In the genomic region with DNA sequence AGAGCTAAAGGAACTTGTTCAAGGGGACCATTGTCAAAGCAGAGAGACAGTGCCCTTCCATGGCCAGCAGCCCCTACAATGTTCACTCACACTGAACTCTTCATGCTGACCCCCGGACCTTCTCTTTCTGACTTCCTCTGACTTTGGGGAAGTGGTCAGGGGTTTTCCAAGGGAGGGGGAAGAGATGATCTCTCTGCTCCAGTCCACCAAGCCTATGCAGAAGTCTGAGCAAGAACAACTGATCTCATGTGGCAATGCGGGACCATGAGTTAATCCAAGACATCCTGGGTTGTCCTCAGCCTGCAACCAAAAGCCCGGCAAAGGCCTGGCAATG, we compare ENCODE assay signal across 8 cellular contexts.
DNase-seq lines count a peak whose midpoint lies in the region; ATAC-seq lines count a peak whose summit lies in the region.

No MANE protein-coding gene starts in this region.

- DNase-seq in MV-4-11 (lab: John Stamatoyannopoulos, UW) (peak; percentile 94), globus pallidus (ENCODE audit: low spot score) (peak; percentile 50), foreskin melanocyte (no peak), hippocampal formation (lab: John Stamatoyannopoulos, UW) (no peak), OCI-M2 (lab: John Stamatoyannopoulos, UW; ENCODE audit: unreplicated experiment) (no peak)

- ATAC-seq in GM18511 (IDR thresholded peaks at IDR 0.05; ENCODE audit: unreplicated experiment) (peak; percentile 24), HG02852 (IDR thresholded peaks at IDR 0.05; ENCODE audit: unreplicated experiment) (no peak)

- H3K27ac ChIP-seq in skin epidermis = peak overlapping the region in 14 of 21 experiments; percentile 21 to 77 (median 54)

- H3K4me3 ChIP-seq in skin epidermis = no peak overlapping the region

Comparison
In these comparisons a context has a peak if more than half of its experiments do, and no peak if none do; other contexts are left out.
1. DNase-seq: peak in MV-4-11 (single experiment) and globus pallidus (single experiment); none in foreskin melanocyte (single experiment), hippocampal formation (0 of 2) and OCI-M2 (single experiment).